In genomic region chr7:35185908-35186731, GRCh38 we compare ENCODE assay signal across 8 cellular contexts.
A peak's percentile ranks its signal among the peaks of the same experiment; 100 is the strongest.
DNase-seq lines count a peak whose midpoint lies in the region.

No MANE protein-coding gene starts in this region.

- H3K4me3 ChIP-seq in HUES48 (ENCODE audit: low read depth, low read length) (peak overlapping the region; percentile 56), ectodermal cell (ENCODE audit: insufficient read depth, low read depth, low read length) (peak overlapping the region; percentile 50), mesodermal cell (ENCODE audit: extremely low read depth, insufficient read depth, low read length, poor library complexity, severe bottlenecking) (peak overlapping the region; percentile 53), urinary bladder (ENCODE audit: low read depth, low read length) (peak overlapping the region; percentile 16)

- H3K27ac ChIP-seq in HUES48 (ENCODE audit: low read depth, low read length) (no peak overlapping the region), ectodermal cell (ENCODE audit: insufficient read depth, low read depth, low read length, poor library complexity, severe bottlenecking) (no peak overlapping the region), mesodermal cell (ENCODE audit: low read depth, low read length, severe bottlenecking) (no peak overlapping the region), urinary bladder (ENCODE audit: low read depth) (no peak overlapping the region)

- DNase-seq in Ammon's horn (ENCODE audit: low spot score) (peak; percentile 79), SKM-1 (lab: John Stamatoyannopoulos, UW; ENCODE audit: unreplicated experiment) (peak; percentile 1), RPMI8226 (no peak), CD1c-positive myeloid dendritic cell (ENCODE audit: extremely low spot score) (no peak)

- no peaks in the 10 kb centered on the region for H3K9me3 ChIP-seq in HUES48 (ENCODE audit: control insufficient read depth, insufficient read depth, low read length)
- H3K9me3 ChIP-seq in ectodermal cell (ENCODE audit: control insufficient read depth, low read length): no peaks in the 10 kb centered on the region
- no peaks in the 10 kb centered on the region for H3K9me3 ChIP-seq in mesodermal cell (ENCODE audit: control insufficient read depth, low read length)

- no peak overlapping the region for H3K9ac ChIP-seq in HUES48 (ENCODE audit: low read depth, low read length)

- H3K27me3 ChIP-seq in HUES48 (ENCODE audit: control insufficient read depth, insufficient read depth, low read length) (peaks cover 40% of the 10 kb centered on the region), ectodermal cell (ENCODE audit: control insufficient read depth, insufficient read depth, low read length, poor library complexity, severe bottlenecking) (peaks cover 40% of the 10 kb centered on the region)

- H3K4me1 ChIP-seq in HUES48 (ENCODE audit: control insufficient read depth, insufficient read depth, low read length) (no peaks in the 10 kb centered on the region), ectodermal cell (ENCODE audit: control insufficient read depth, insufficient read depth, low read length) (no peaks in the 10 kb centered on the region), mesodermal cell (ENCODE audit: control insufficient read depth, insufficient read depth, low read length, poor library complexity, severe bottlenecking) (no peaks in the 10 kb centered on the region), urinary bladder (ENCODE audit: insufficient read depth) (no peaks in the 10 kb centered on the region)

- WGBS in ectodermal cell, 2 experiments: 1% methylated on average over 67 of the region's 67 CpGs
- 0 to 1% methylated on average over 33 to 37 of the region's 67 CpGs for WGBS in mesodermal cell (ENCODE audit: insufficient coverage in 2 of 2), 2 experiments
- WGBS in urinary bladder: under 1% methylated on average over 67 of the region's 67 CpGs

- H3K36me3 ChIP-seq in HUES48 (ENCODE audit: control insufficient read depth, insufficient read depth, low read length): no peaks in the 10 kb centered on the region
- no peaks in the 10 kb centered on the region for H3K36me3 ChIP-seq in ectodermal cell (ENCODE audit: control insufficient read depth, insufficient read depth, low read length)
- H3K36me3 ChIP-seq in mesodermal cell (ENCODE audit: control insufficient read depth, insufficient read depth, low read length): no peaks in the 10 kb centered on the region
- H3K36me3 ChIP-seq in urinary bladder (ENCODE audit: insufficient read depth): no peaks in the 10 kb centered on the region

Comparison
In these comparisons a context has a peak if more than half of its experiments do, and no peak if none do; other contexts are left out.
1. DNase-seq: peak in Ammon's horn (single experiment) and SKM-1 (single experiment); none in RPMI8226 (single experiment) and CD1c-positive myeloid dendritic cell (single experiment).
2. Peak in every context shown above with its lines, with median percentiles within 50 percentile points of each other: H3K4me3 ChIP-seq.